1 cellular context compared by ENCODE assay signal in genomic region chr1:167613984-167614383, GRCh38. TPM values are rescaled to one million over a fixed set of nuclear protein-coding genes. Genes with fewer than 3 reads are reported as not detected.
"Had no signal": no experiment of that assay in that cellular context is flagged by ENCODE, and none has a peak within 500 bp of the region (broad histone marks: within the 10 kb centered on the region; RNA-seq: fewer than 3 reads in every experiment).

No MANE protein-coding gene starts in this region.

RNA-seq across cellular contexts. Expression of gene RCSD1, which starts 16.0 kb away (rescaled TPM):
- total RNA-seq: PC-3 had no signal
